Comparison of ENCODE assay signal across 8 cellular contexts in the genomic region with DNA sequence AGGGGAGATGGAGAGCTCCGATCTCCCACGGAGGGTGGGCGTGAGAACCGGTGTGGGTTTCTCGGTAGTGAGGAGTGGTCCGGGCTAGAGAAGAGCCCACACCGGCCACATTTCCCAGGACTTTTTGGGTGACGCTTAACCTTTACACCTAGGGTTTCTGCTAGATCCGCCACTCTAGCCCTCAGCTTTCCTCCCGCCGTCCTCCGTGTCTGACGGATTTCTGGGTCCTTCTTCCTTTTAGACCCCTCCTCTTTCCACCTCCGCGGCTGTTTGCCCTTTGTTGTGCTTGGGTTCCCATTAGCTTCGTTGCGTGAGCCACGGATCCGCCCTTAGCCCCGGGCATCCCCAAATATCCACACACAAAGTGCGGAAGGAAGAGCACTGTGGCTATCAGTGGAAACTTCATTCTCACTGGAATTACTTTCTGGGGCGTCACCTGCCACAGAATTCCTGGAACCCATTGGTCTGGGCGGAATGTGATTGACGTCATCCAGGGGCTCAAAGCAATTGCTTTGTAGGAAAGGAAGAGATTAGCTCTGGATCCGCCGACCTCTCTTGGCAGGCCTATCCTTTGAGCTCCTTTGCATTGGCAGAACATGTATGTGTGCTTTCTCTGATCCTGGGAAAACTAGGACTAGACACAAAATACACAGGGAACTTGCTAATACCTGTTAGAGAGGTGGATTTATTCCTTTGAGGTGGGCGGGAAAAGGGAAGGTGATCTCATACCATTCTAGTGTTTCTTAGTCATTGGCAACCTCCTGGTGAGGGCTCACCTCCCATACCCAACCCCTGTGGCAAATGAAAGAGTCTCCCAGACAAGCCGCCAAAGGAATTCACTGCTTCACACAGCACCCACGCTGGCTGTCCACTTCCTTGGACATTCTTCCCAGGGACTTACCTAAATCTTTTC. TPM values are rescaled to one million over a fixed set of nuclear protein-coding genes. Genes with fewer than 3 reads are reported as not detected.
DNase-seq lines count a peak whose midpoint lies in the region; ATAC-seq and TF ChIP-seq lines count a peak whose summit lies in the region.

No MANE protein-coding gene starts in this region.

- H3K4me3 ChIP-seq in SK-N-SH (ENCODE audit: low read depth in 2 of 2, low read length in 1 of 2) (peak overlapping the region; percentile 76 to 91), coronary artery (peak overlapping the region; percentile 96), left lung (peak overlapping the region; percentile 89 to 97)

- DNase-seq in EH (ENCODE audit: low read depth): peak; percentile 94
- peak; percentile 75 for DNase-seq in SK-N-SH
- DNase-seq in coronary artery (ENCODE audit: low spot score): no peak
- peak in 1 of 2 donors; percentile 64 for DNase-seq in left lung
- peak; percentile 29 for DNase-seq in stimulated activated naive CD4-positive, alpha-beta T cell treated with Interleukin-2 at 50 U/mL for 16 hours (lab: John Stamatoyannopoulos, UW)
- DNase-seq in GM13976 (ENCODE audit: low spot score): no peak

- H3K9me2 ChIP-seq in SK-N-SH: no peaks in the 10 kb centered on the region

- peaks cover 33% of the 10 kb centered on the region; the same call in 1 of the 2 replicates for H4K20me1 ChIP-seq in SK-N-SH (ENCODE audit: insufficient read depth)

- H3K9me3 ChIP-seq in SK-N-SH (no peaks in the 10 kb centered on the region), left lung (no peaks in the 10 kb centered on the region)

- TF ChIP-seq RAD21 in Ishikawa (IDR thresholded peaks at IDR 0.05; ENCODE audit: low read depth) (no peak), SK-N-SH (IDR thresholded peaks at IDR 0.05; ENCODE audit: low read length) (no peak)

- peak overlapping the region; percentile 85 to 89 for H3K27ac ChIP-seq in SK-N-SH (ENCODE audit: low read depth in 2 of 2, low read length in 1 of 2)
- peak overlapping the region; percentile 96 to 97 for H3K27ac ChIP-seq in coronary artery
- H3K27ac ChIP-seq in left lung: peak overlapping the region; percentile 97

- intact Hi-C loops in left lung (cut with DNase I): no loop called here

- in situ Hi-C loops in GM13976 (cut with MboI; ENCODE audit: low sequenced_read_pairs, unreplicated experiment): no loop called here

- TF ChIP-seq CTCF in SK-N-SH (IDR thresholded peaks at IDR 0.05) (no peak), coronary artery (IDR thresholded peaks at IDR 0.05) (no peak), left lung (IDR thresholded peaks at IDR 0.05) (no peak), GM13976 (IDR thresholded peaks at IDR 0.05; ENCODE audit: borderline replicate concordance, control extremely low read depth, extremely low read depth, insufficient read depth, missing control alignments) (no peak)

- peaks cover 20 to 28% of the 10 kb centered on the region in 2 experiments for H3K36me3 ChIP-seq in SK-N-SH (replicated peaks in 1 of 2; ENCODE audit: control insufficient read depth in 1 of 2, insufficient read depth in 2 of 2, low read length in 1 of 2)
- peaks cover 0 to 30% of the 10 kb centered on the region in 2 donors for H3K36me3 ChIP-seq in left lung

- ATAC-seq in left lung: peak; percentile 50
- no peak for ATAC-seq in GM21529 (IDR thresholded peaks at IDR 0.05; ENCODE audit: unreplicated experiment)

- TF ChIP-seq EP300 in Ishikawa (IDR thresholded peaks at IDR 0.05; ENCODE audit: borderline replicate concordance) (peak; percentile 85), SK-N-SH (IDR thresholded peaks at IDR 0.05; ENCODE audit: borderline replicate concordance in 1 of 2, low read depth in 1 of 2, low read length in 1 of 2) (no peak)

- peaks cover 94% of the 10 kb centered on the region for H3K79me2 ChIP-seq in SK-N-SH (ENCODE audit: insufficient read depth)

- H2AFZ ChIP-seq in SK-N-SH (ENCODE audit: low read depth): peak overlapping the region; percentile 17; the same call in 1 of the 2 replicates

- POLR2A ChIA-PET in SK-N-SH (lab: Yijun Ruan, JAX): interaction anchor here (0.9 to 2.3 kb wide), 11 partner anchors 9 to 383 kb away, joined by 3 to 25 read pairs (median 8); a partner anchor contains a TSS

- H3K9ac ChIP-seq in SK-N-SH: peak overlapping the region; percentile 90

- H3K4me1 ChIP-seq in SK-N-SH (ENCODE audit: control insufficient read depth in 1 of 2, insufficient read depth in 2 of 2, low read depth in 1 of 2, low read length in 1 of 2): peaks cover 11 to 21% of the 10 kb centered on the region in 2 experiments; a peak in 3 of 4 replicates
- H3K4me1 ChIP-seq in left lung: peaks cover 24 to 67% of the 10 kb centered on the region in 2 donors

- CTCF ChIA-PET in SK-N-SH (lab: Yijun Ruan, JAX): interaction anchor here (0.7 to 3.8 kb wide), 14 partner anchors 10 to 580 kb away, joined by 3 to 19 read pairs (median 4); a partner anchor contains a TSS

- 7% methylated on average over 22 of the region's 29 CpGs for WGBS in SK-N-SH (ENCODE audit: low lambda C conversion rate)

- peak overlapping the region; percentile 82 for H3K4me2 ChIP-seq in SK-N-SH

- no peaks in the 10 kb centered on the region for H3K27me3 ChIP-seq in SK-N-SH (ENCODE audit: insufficient read depth)
- no peaks in the 10 kb centered on the region for H3K27me3 ChIP-seq in left lung

- H3F3A ChIP-seq in SK-N-SH (replicated peaks; ENCODE audit: insufficient read depth): peaks cover 19% of the 10 kb centered on the region

TF ChIP-seq in Ishikawa, 13 proteins besides CTCF, POLR2A, EP300 and RAD21 (continues in another document):
- TF ChIP-seq NFIC (IDR thresholded peaks at IDR 0.05) (peak; percentile 51; the same call in 1 of the 2 replicates), TAF1 (IDR thresholded peaks at IDR 0.05; ENCODE audit: low read depth) (no peak; the same call in none of the 2 replicates), ZBTB7A (IDR thresholded peaks at IDR 0.05; ENCODE audit: low read depth) (0 out of 2 replicates have a peak, but pooled peaks have one; percentile 57), TEAD4 (IDR thresholded peaks at IDR 0.05) (peak; percentile 95), EGR1 (IDR thresholded peaks at IDR 0.05) (no peak), CEBPB (IDR thresholded peaks at IDR 0.05) (no peak), CREB1 (IDR thresholded peaks at IDR 0.05; ENCODE audit: low read depth) (peak; percentile 73), YY1 (IDR thresholded peaks at IDR 0.05; ENCODE audit: low read depth) (0 out of 2 replicates have a peak, but pooled peaks have one; percentile 34)
- TF ChIP-seq, protein P1, sequence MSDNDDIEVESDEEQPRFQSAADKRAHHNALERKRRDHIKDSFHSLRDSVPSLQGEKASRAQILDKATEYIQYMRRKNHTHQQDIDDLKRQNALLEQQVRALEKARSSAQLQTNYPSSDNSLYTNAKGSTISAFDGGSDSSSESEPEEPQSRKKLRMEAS (IDR thresholded peaks at IDR 0.05): peak; percentile 42; the same call in 1 of the 2 replicates
- TF ChIP-seq, protein P2, sequence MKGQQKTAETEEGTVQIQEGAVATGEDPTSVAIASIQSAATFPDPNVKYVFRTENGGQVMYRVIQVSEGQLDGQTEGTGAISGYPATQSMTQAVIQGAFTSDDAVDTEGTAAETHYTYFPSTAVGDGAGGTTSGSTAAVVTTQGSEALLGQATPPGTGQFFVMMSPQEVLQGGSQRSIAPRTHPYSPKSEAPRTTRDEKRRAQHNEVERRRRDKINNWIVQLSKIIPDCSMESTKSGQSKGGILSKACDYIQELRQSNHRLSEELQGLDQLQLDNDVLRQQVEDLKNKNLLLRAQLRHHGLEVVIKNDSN (IDR thresholded peaks at IDR 0.05): no peak

TF ChIP-seq in SK-N-SH, 30 proteins besides CTCF, POLR2A, EP300 and RAD21 (continues in another document):
- TF ChIP-seq, protein P1 (IDR thresholded peaks at IDR 0.05; ENCODE audit: low read depth): peak; percentile 34; the same call in 1 of the 2 replicates
- TF ChIP-seq SIN3A (IDR thresholded peaks at IDR 0.05; ENCODE audit: borderline replicate concordance, low read depth, low read length) (0 out of 2 replicates have a peak, but pooled peaks have one; percentile 23), POLR2AphosphoS5 (IDR thresholded peaks at IDR 0.05; ENCODE audit: low read depth, low read length) (no peak), TAF1 (IDR thresholded peaks at IDR 0.05; ENCODE audit: borderline replicate concordance, low read depth, low read length) (0 out of 2 replicates have a peak, but pooled peaks have one; percentile 16)
- TF ChIP-seq, protein P3, sequence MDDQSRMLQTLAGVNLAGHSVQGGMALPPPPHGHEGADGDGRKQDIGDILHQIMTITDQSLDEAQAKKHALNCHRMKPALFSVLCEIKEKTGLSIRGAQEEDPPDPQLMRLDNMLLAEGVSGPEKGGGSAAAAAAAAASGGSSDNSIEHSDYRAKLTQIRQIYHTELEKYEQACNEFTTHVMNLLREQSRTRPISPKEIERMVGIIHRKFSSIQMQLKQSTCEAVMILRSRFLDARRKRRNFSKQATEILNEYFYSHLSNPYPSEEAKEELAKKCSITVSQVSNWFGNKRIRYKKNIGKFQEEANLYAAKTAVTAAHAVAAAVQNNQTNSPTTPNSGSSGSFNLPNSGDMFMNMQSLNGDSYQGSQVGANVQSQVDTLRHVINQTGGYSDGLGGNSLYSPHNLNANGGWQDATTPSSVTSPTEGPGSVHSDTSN (IDR thresholded peaks at IDR 0.05): peak; percentile 51

RNA-seq across cellular contexts. Expression of a gene that starts 0.7 kb away (rescaled TPM):
- 52.0 and 58.0 TPM in 2 replicates for polyA plus RNA-seq in SK-N-SH (2012; rRNA removed)
- 35.5 and 42.1 TPM in 2 replicates for polyA plus RNA-seq in SK-N-SH (2012; cell fraction: cytosol; rRNA removed)
- polyA plus RNA-seq in SK-N-SH (2012; cell fraction: nucleus; rRNA removed): 72.8 and 108 TPM in 2 replicates
- 10 to 100 TPM; 57.6 to 80.7 TPM for total RNA-seq in left lung

RNA-seq across cellular contexts. Expression of a gene that starts 0.9 kb away (rescaled TPM):
- polyA plus RNA-seq in SK-N-SH (2012; rRNA removed): 73.9 and 75.6 TPM in 2 replicates
- polyA plus RNA-seq in SK-N-SH (2012; cell fraction: cytosol; rRNA removed): 54.3 and 71.7 TPM in 2 replicates
- 119 and 179 TPM in 2 replicates for polyA plus RNA-seq in SK-N-SH (2012; cell fraction: nucleus; rRNA removed)
- 10 to 100 TPM; 27.6 to 42.2 TPM for total RNA-seq in left lung

RNA-seq across cellular contexts. Expression of a gene that starts 17.2 kb away (rescaled TPM):
- polyA plus RNA-seq in SK-N-SH (2012; rRNA removed): 8.6 and 11.4 TPM in 2 replicates
- polyA plus RNA-seq in SK-N-SH (2012; cell fraction: cytosol; rRNA removed): 10.5 and 11.2 TPM in 2 replicates
- 3.5 and 4.1 TPM in 2 replicates for polyA plus RNA-seq in SK-N-SH (2012; cell fraction: nucleus; rRNA removed)
- total RNA-seq in left lung: 10 to 100 TPM; 27.0 to 69.3 TPM

RNA-seq across cellular contexts. Expression of a gene that starts 21.1 kb away (rescaled TPM):
- 96.1 and 98.1 TPM in 2 replicates for polyA plus RNA-seq in SK-N-SH (2012; rRNA removed)
- 71.4 and 94.2 TPM in 2 replicates for polyA plus RNA-seq in SK-N-SH (2012; cell fraction: cytosol; rRNA removed)
- 59.1 and 62.2 TPM in 2 replicates for polyA plus RNA-seq in SK-N-SH (2012; cell fraction: nucleus; rRNA removed)
- total RNA-seq in left lung: 10 to 100 TPM; 65.6 to 76.8 TPM

RNA-seq across cellular contexts. Expression of a gene that starts 28.8 kb away (rescaled TPM):
- not detected in 2 replicates for polyA plus RNA-seq in SK-N-SH (2012; rRNA removed)
- polyA plus RNA-seq in SK-N-SH (2012; cell fraction: cytosol; rRNA removed): not detected in 2 replicates
- polyA plus RNA-seq in SK-N-SH (2012; cell fraction: nucleus; rRNA removed): not detected in 2 replicates
- not detected for total RNA-seq in left lung

Comparison
In these comparisons a context has a peak if more than half of its experiments do, and no peak if none do; other contexts are left out.
1. DNase-seq: peak in EH (single experiment), SK-N-SH (single experiment) and stimulated activated naive CD4-positive, alpha-beta T cell treated with Interleukin-2 at 50 U/mL for 16 hours (single experiment); none in coronary artery (single experiment) and GM13976 (single experiment).
2. Peak in every context shown above with its lines, with median percentiles within 50 percentile points of each other: H3K27ac ChIP-seq and H3K4me3 ChIP-seq.